Comparison of ENCODE assay signal across 9 cellular contexts in genomic region chr7:100568936-100569844, GRCh38. TPM values are rescaled to one million over a fixed set of nuclear protein-coding genes. Genes with fewer than 3 reads are reported as not detected.
DNase-seq lines count a peak whose midpoint lies in the region; ATAC-seq and TF ChIP-seq lines count a peak whose summit lies in the region.
"Had no signal": no experiment of that assay in that cellular context is flagged by ENCODE, and none has a peak within 500 bp of the region (broad histone marks: within the 10 kb centered on the region; RNA-seq: fewer than 3 reads in every experiment).

No MANE protein-coding gene starts in this region.

- CTCF ChIA-PET in activated CD8-positive, alpha-beta memory T cell treated with anti-CD3 and anti-CD28 coated beads, Interleukin-2, amount 10 ng/mL, durations not matched to agents 7 days and 5 days (lab: Charles Lee): interaction anchor here (0.7 to 11.4 kb wide), 8 partner anchors 10 to 136 kb away, joined by 3 to 154 read pairs (median 8); partner anchors contain the start of genes FBXO24, LRCH4 and POP7

- POLR2A ChIA-PET in naive thymus-derived CD8-positive, alpha-beta T cell (lab: Charles Lee): interaction anchor here (0.6 to 11.9 kb wide), 8 partner anchors 16 to 140 kb away, joined by 3 to 333 read pairs (median 6); partner anchors contain the start of genes AGFG2, FBXO24, GIGYF1 and LRCH4

- peaks cover 4% of the 10 kb centered on the region for H3K36me3 Mint-ChIP-seq in activated CD8-positive, alpha-beta memory T cell treated with anti-CD3 and anti-CD28 coated beads, Interleukin-2, amount 10 ng/mL, durations not matched to agents 7 days and 5 days
- H3K36me3 Mint-ChIP-seq in naive thymus-derived CD8-positive, alpha-beta T cell: peaks cover 0 to 16% (median 0%) of the 10 kb centered on the region in 3 donors

- peaks cover 4% of the 10 kb centered on the region for H3K36me3 ChIP-seq in upper lobe of right lung

- TF ChIP-seq CTCF in upper lobe of right lung (IDR thresholded peaks at IDR 0.05): peak; percentile 39

- no peaks in the 10 kb centered on the region for H3K9me3 Mint-ChIP-seq in activated CD8-positive, alpha-beta memory T cell treated with anti-CD3 and anti-CD28 coated beads, Interleukin-2, amount 10 ng/mL, durations not matched to agents 7 days and 5 days (ENCODE audit: low read depth)
- no peaks in the 10 kb centered on the region for H3K9me3 Mint-ChIP-seq in naive thymus-derived CD8-positive, alpha-beta T cell

- H3K9me3 ChIP-seq in upper lobe of right lung: no peaks in the 10 kb centered on the region
- H3K9me3 ChIP-seq: A549 had no signal

- TF ChIP-seq POLR2A in erythroblast (IDR thresholded peaks at IDR 0.05; ENCODE audit: low read length): peak; percentile 46

- DNase-seq in NCI-H1417 (lab: John Stamatoyannopoulos, UW): peak; percentile 9 to 75 (median 61)
- no peak for DNase-seq in NCI-H1417 treated with DMSO at 0.1 percent for 48 hours (lab: John Stamatoyannopoulos, UW)
- DNase-seq in NCI-H2196 (lab: John Stamatoyannopoulos, UW; ENCODE audit: unreplicated experiment): peak; percentile 60
- DNase-seq in activated CD8-positive, alpha-beta memory T cell treated with anti-CD3 and anti-CD28 coated beads, Interleukin-2, amount 10 ng/mL, durations not matched to agents 7 days and 5 days: peak; percentile 73
- DNase-seq in erythroblast (lab: John Stamatoyannopoulos, UW): peak; percentile 79 to 87
- peak in 7 of 10 donors; percentile 21 to 72 (median 47) for DNase-seq in naive thymus-derived CD8-positive, alpha-beta T cell
- DNase-seq in upper lobe of right lung: peak; percentile 85
- DNase-seq in KG1 (lab: John Stamatoyannopoulos, UW): no peak

- no peaks in the 10 kb centered on the region for H3K27me3 Mint-ChIP-seq in activated CD8-positive, alpha-beta memory T cell treated with anti-CD3 and anti-CD28 coated beads, Interleukin-2, amount 10 ng/mL, durations not matched to agents 7 days and 5 days
- H3K27me3 Mint-ChIP-seq in naive thymus-derived CD8-positive, alpha-beta T cell: no peaks in the 10 kb centered on the region

- H3K27ac Mint-ChIP-seq in activated CD8-positive, alpha-beta memory T cell treated with anti-CD3 and anti-CD28 coated beads, Interleukin-2, amount 10 ng/mL, durations not matched to agents 7 days and 5 days: peak overlapping the region; percentile 22
- H3K27ac Mint-ChIP-seq in naive thymus-derived CD8-positive, alpha-beta T cell: peak overlapping the region in 9 of 10 donors; percentile 74 to 92 (median 89)

- peak overlapping the region; percentile 42 for H3K4me3 ChIP-seq in upper lobe of right lung
- H3K4me3 ChIP-seq: A549 had no signal

- ATAC-seq in activated CD8-positive, alpha-beta memory T cell treated with anti-CD3 and anti-CD28 coated beads, Interleukin-2, amount 10 ng/mL, durations not matched to agents 7 days and 5 days: peak; percentile 48
- peak; percentile 31 to 34 for ATAC-seq in naive thymus-derived CD8-positive, alpha-beta T cell
- peak; percentile 56 for ATAC-seq in upper lobe of right lung

- H3K27ac ChIP-seq in upper lobe of right lung: peak overlapping the region; percentile 61
- H3K27ac ChIP-seq: A549 had no signal

- H3K27me3 ChIP-seq in upper lobe of right lung: no peaks in the 10 kb centered on the region

- H3K4me1 Mint-ChIP-seq in activated CD8-positive, alpha-beta memory T cell treated with anti-CD3 and anti-CD28 coated beads, Interleukin-2, amount 10 ng/mL, durations not matched to agents 7 days and 5 days: peaks cover 46% of the 10 kb centered on the region
- H3K4me1 Mint-ChIP-seq in naive thymus-derived CD8-positive, alpha-beta T cell: peaks cover 22 to 57% (median 52%) of the 10 kb centered on the region in 4 donors

- H3K4me1 ChIP-seq in upper lobe of right lung: peaks cover 17% of the 10 kb centered on the region

- intact Hi-C loops in upper lobe of right lung (cut with DNase I): loop anchor here (10.0 kb wide), 1 partner anchor 116 kb away; no protein-coding TSS in a partner anchor

- peak overlapping the region; percentile 16 for H3K4me3 Mint-ChIP-seq in activated CD8-positive, alpha-beta memory T cell treated with anti-CD3 and anti-CD28 coated beads, Interleukin-2, amount 10 ng/mL, durations not matched to agents 7 days and 5 days
- peak overlapping the region; percentile 43 to 79 (median 75) for H3K4me3 Mint-ChIP-seq in naive thymus-derived CD8-positive, alpha-beta T cell

RNA-seq across cellular contexts. Expression of gene SAP25, which starts 4.5 kb away (rescaled TPM):
- 10 to 100 TPM; 18.2 to 26.3 TPM for total RNA-seq in activated CD8-positive, alpha-beta memory T cell treated with anti-CD3 and anti-CD28 coated beads, Interleukin-2, amount 10 ng/mL, durations not matched to agents 7 days and 5 days
- 100 to 1,000 TPM; 102 to 118 TPM for total RNA-seq in naive thymus-derived CD8-positive, alpha-beta T cell
- under 1 TPM in 1 of 3 donors, not detected in 2; 0.42 TPM for polyA plus RNA-seq in naive thymus-derived CD8-positive, alpha-beta T cell
- 6.4 TPM for total RNA-seq in upper lobe of right lung

RNA-seq across cellular contexts. Expression of gene LRCH4, which starts 16.7 kb away (rescaled TPM):
- total RNA-seq in activated CD8-positive, alpha-beta memory T cell treated with anti-CD3 and anti-CD28 coated beads, Interleukin-2, amount 10 ng/mL, durations not matched to agents 7 days and 5 days: 100 to 1,000 TPM; 155 to 178 TPM
- 100 to 1,000 TPM; 447 to 454 TPM for total RNA-seq in naive thymus-derived CD8-positive, alpha-beta T cell
- polyA plus RNA-seq in naive thymus-derived CD8-positive, alpha-beta T cell: 100 to 1,000 TPM; 131 to 180 (median 153) TPM
- total RNA-seq in upper lobe of right lung: 88.0 TPM

RNA-seq across cellular contexts. Expression of gene FBXO24, which starts 16.9 kb away (rescaled TPM):
- total RNA-seq in activated CD8-positive, alpha-beta memory T cell treated with anti-CD3 and anti-CD28 coated beads, Interleukin-2, amount 10 ng/mL, durations not matched to agents 7 days and 5 days: 1 to 10 TPM in 1 of 2 experiments, under 1 TPM in 1; 0.80 to 1.3 TPM
- 1 to 10 TPM; 2.5 to 3.6 TPM for total RNA-seq in naive thymus-derived CD8-positive, alpha-beta T cell
- under 1 TPM; 0.60 to 0.95 (median 0.61) TPM for polyA plus RNA-seq in naive thymus-derived CD8-positive, alpha-beta T cell
- 1.4 TPM for total RNA-seq in upper lobe of right lung

RNA-seq across cellular contexts. Expression of gene AGFG2, which starts 30.2 kb away (rescaled TPM):
- total RNA-seq in activated CD8-positive, alpha-beta memory T cell treated with anti-CD3 and anti-CD28 coated beads, Interleukin-2, amount 10 ng/mL, durations not matched to agents 7 days and 5 days: 10 to 100 TPM; 61.4 to 82.5 TPM
- 10 to 100 TPM; 19.0 to 22.0 TPM for total RNA-seq in naive thymus-derived CD8-positive, alpha-beta T cell
- polyA plus RNA-seq in naive thymus-derived CD8-positive, alpha-beta T cell: 10 to 100 TPM in 2 of 3 donors, 1 to 10 TPM in 1; 5.8 to 13.6 (median 11.5) TPM
- total RNA-seq in upper lobe of right lung: 36.0 TPM

RNA-seq across cellular contexts. Expression of gene PCOLCE, which starts 33.0 kb away (rescaled TPM):
- 10 to 100 TPM in 1 of 2 experiments, 1 to 10 TPM in 1; 9.2 to 11.6 TPM for total RNA-seq in activated CD8-positive, alpha-beta memory T cell treated with anti-CD3 and anti-CD28 coated beads, Interleukin-2, amount 10 ng/mL, durations not matched to agents 7 days and 5 days
- 10 to 100 TPM in 1 of 2 experiments, 1 to 10 TPM in 1; 8.3 to 12.5 TPM for total RNA-seq in naive thymus-derived CD8-positive, alpha-beta T cell
- polyA plus RNA-seq in naive thymus-derived CD8-positive, alpha-beta T cell: 1 to 10 TPM in 1 of 3 donors, under 1 TPM in 2; 0.25 to 1.3 (median 0.64) TPM
- total RNA-seq in upper lobe of right lung: 57.2 TPM

Comparison
In these comparisons a context has a peak if more than half of its experiments do, and no peak if none do; other contexts are left out.
1. DNase-seq: peak in NCI-H1417 (3 of 3), NCI-H2196 (single experiment), activated CD8-positive, alpha-beta memory T cell treated with anti-CD3 and anti-CD28 coated beads, Interleukin-2, amount 10 ng/mL, durations not matched to agents 7 days and 5 days (single experiment), erythroblast (2 of 2), naive thymus-derived CD8-positive, alpha-beta T cell (7 of 10) and upper lobe of right lung (single experiment); none in NCI-H1417 treated with DMSO at 0.1 percent for 48 hours (single experiment) and KG1 (single experiment).
2. Peak in every context shown above with its lines, with median percentiles within 50 percentile points of each other: ATAC-seq.